Comparison of ENCODE assay signal across 13 cellular contexts in the genomic region with DNA sequence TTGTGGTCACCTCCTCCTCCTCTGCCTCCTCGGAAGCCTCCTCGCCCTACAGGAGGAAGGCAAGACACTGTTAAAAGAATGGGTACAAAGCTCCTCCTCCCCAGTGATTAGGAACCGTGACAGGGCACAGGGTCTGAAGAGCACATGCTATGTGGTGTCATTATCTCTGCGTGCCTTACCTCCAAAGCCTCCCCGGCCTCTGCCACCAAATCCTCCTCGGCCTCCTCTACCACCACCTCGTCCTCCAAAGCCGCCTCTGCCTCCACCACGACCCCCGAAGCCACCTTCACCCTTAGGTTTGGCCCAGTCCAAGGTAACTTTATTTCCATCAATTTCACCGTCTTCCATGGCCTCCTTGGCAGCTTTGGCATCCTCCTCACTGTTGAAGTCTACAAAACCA. TPM values are rescaled to one million over a fixed set of nuclear protein-coding genes. Genes with fewer than 3 reads are reported as not detected.
DNase-seq lines count a peak whose midpoint lies in the region; ATAC-seq, FAIRE-seq and TF ChIP-seq lines count a peak whose summit lies in the region.
"Had no signal": no experiment of that assay in that cellular context is flagged by ENCODE, and none has a peak within 500 bp of the region (broad histone marks: within the 10 kb centered on the region; RNA-seq: fewer than 3 reads in every experiment).

No MANE protein-coding gene starts in this region.

- no peak overlapping the region for H3K4me3 Mint-ChIP-seq in activated CD4-positive, alpha-beta T cell treated with anti-CD3 and anti-CD28 coated beads, Interleukin-2, amount 10 ng/mL, durations not matched to agents 7 days and 5 days
- no peak overlapping the region for H3K4me3 Mint-ChIP-seq in nephron progenitor cell

- POLR2A ChIA-PET in activated CD4-positive, alpha-beta T cell treated with anti-CD3 and anti-CD28 coated beads, Interleukin-2, amount 10 ng/mL, durations not matched to agents 7 days and 5 days (lab: Charles Lee): no interaction called here
- POLR2A ChIA-PET in GM12878 (lab: Charles Lee): interaction anchor here (4.1 kb wide), 1 partner anchor 8 kb away, joined by 20 read pairs; a partner anchor contains a TSS

- RAD21 ChIA-PET in GM12878 (lab: Charles Lee; ENCODE audit: unreplicated experiment): interaction anchor here (1.3 to 6.0 kb wide), 2 partner anchors 55 to 227 kb away, joined by 3 to 59 read pairs; no protein-coding TSS in a partner anchor

- no TSS peak for BruUV-seq in GM12878 (replicated peaks; lab: Mats Ljungman, UMichigan)

- in situ Hi-C loops in GM12878 (cut with MboI): no loop called here

- no peaks in the 10 kb centered on the region; the same call in 1 of the 2 replicates for H4K20me1 ChIP-seq in GM12878 (ENCODE audit: control insufficient read depth, insufficient read depth)

- peaks cover 40 to 70% of the 10 kb centered on the region in 2 experiments for H3K36me3 ChIP-seq in GM12878 (ENCODE audit: control insufficient read depth in 2 of 2, insufficient read depth in 2 of 2, low read length in 1 of 2)

- H3K4me3 ChIP-seq in HL-60 (replicated peaks; ENCODE audit: insufficient read depth, low read length): no peak overlapping the region
- no peak overlapping the region for H3K4me3 ChIP-seq in GM12878
- H3K4me3 ChIP-seq: gastrocnemius medialis had no signal

- no peak for TF ChIP-seq CTCF in HL-60 (IDR thresholded peaks at IDR 0.05; ENCODE audit: insufficient read depth, low read length)
- no peak for TF ChIP-seq CTCF in GM12878 (IDR thresholded peaks at IDR 0.05 in 2 of 3, conservative IDR thresholded peaks at IDR 0.05 in 1 of 3; ENCODE audit: control insufficient read depth in 2 of 3, extremely low read depth in 1 of 3, insufficient read depth in 1 of 3, low read depth in 3 of 3, low read length in 3 of 3)
- no peak for TF ChIP-seq CTCF in nephron progenitor cell (IDR thresholded peaks at IDR 0.05)

- H3K27me3 Mint-ChIP-seq in activated CD4-positive, alpha-beta T cell treated with anti-CD3 and anti-CD28 coated beads, Interleukin-2, amount 10 ng/mL, durations not matched to agents 7 days and 5 days: no peaks in the 10 kb centered on the region
- H3K27me3 Mint-ChIP-seq in nephron progenitor cell (ENCODE audit: low read depth, poor library complexity): peaks cover 7% of the 10 kb centered on the region

- TF ChIP-seq EP300 in GM12878 (IDR thresholded peaks at IDR 0.05; ENCODE audit: borderline replicate concordance in 1 of 2, control insufficient read depth in 1 of 2, low read depth in 2 of 2, low read length in 2 of 2): no peak

- H3K9me3 ChIP-seq in GM12878 (replicated peaks; ENCODE audit: control insufficient read depth, insufficient read depth, low read length): no peaks in the 10 kb centered on the region
- H3K9me3 ChIP-seq: gastrocnemius medialis had no signal

- H3K79me2 ChIP-seq in GM12878 (ENCODE audit: control insufficient read depth, insufficient read depth, low read length): peaks cover 16% of the 10 kb centered on the region

- H2AFZ ChIP-seq in GM12878 (ENCODE audit: control insufficient read depth, low read depth, low read length): no peak overlapping the region

- no peak for TF ChIP-seq RAD21 in GM12878 (IDR thresholded peaks at IDR 0.05; ENCODE audit: insufficient read depth, low read depth, low read length)

- no peak for DNase-seq in activated CD4-positive, alpha-beta T cell treated with anti-CD3 and anti-CD28 coated beads, Interleukin-2, amount 10 ng/mL, durations not matched to agents 7 days and 5 days
- DNase-seq in activated CD4-positive, alpha-beta T cell treated with anti-CD3 and anti-CD28 coated beads for 4 hours: no peak
- peak; percentile 38 to 51 for DNase-seq in HL-60 (ENCODE audit: low read depth in 1 of 2, low spot score in 1 of 2)
- DNase-seq in GM12878 (ENCODE audit: low read depth, low spot score): no peak
- no peak for DNase-seq in nephron progenitor cell
- no peak for DNase-seq in GOT3 (lab: John Stamatoyannopoulos, UW)
- no peak for DNase-seq in NCI-H2107 (lab: John Stamatoyannopoulos, UW)
- DNase-seq: gastrocnemius medialis, NCI-H2171, SIG-M5, small intestine, substantia nigra had no signal

- H3K27me3 ChIP-seq in HL-60 (ENCODE audit: insufficient read depth, poor library complexity, severe bottlenecking) (no peaks in the 10 kb centered on the region), GM12878 (replicated peaks in 1 of 2; ENCODE audit: control insufficient read depth in 2 of 2, insufficient read depth in 2 of 2, low read length in 1 of 2) (no peaks in the 10 kb centered on the region)
- H3K27me3 ChIP-seq: gastrocnemius medialis had no signal

- ATAC-seq in GM12878: no peak
- ATAC-seq in HG02642 (IDR thresholded peaks at IDR 0.05; ENCODE audit: poor library complexity, unreplicated experiment): no peak
- ATAC-seq: gastrocnemius medialis had no signal

- no peak for FAIRE-seq in GM12878 (lab: Jason Lieb, UNC)
- FAIRE-seq: small intestine had no signal

- no peaks in the 10 kb centered on the region for H3K9me3 Mint-ChIP-seq in activated CD4-positive, alpha-beta T cell treated with anti-CD3 and anti-CD28 coated beads, Interleukin-2, amount 10 ng/mL, durations not matched to agents 7 days and 5 days
- no peaks in the 10 kb centered on the region for H3K9me3 Mint-ChIP-seq in nephron progenitor cell

- peaks cover 64% of the 10 kb centered on the region for H3K36me3 Mint-ChIP-seq in activated CD4-positive, alpha-beta T cell treated with anti-CD3 and anti-CD28 coated beads, Interleukin-2, amount 10 ng/mL, durations not matched to agents 7 days and 5 days (ENCODE audit: low read depth)
- peaks cover 63% of the 10 kb centered on the region for H3K36me3 Mint-ChIP-seq in nephron progenitor cell (ENCODE audit: low read depth)

- no peak overlapping the region for H3K4me2 ChIP-seq in GM12878 (ENCODE audit: control insufficient read depth, insufficient read depth)

- SMC1A ChIA-PET in GM12878 (lab: Charles Lee; ENCODE audit: uncharacterized antibody, unreplicated experiment): interaction anchor here (0.7 to 0.9 kb wide), 3 partner anchors 9 to 28 kb away, joined by 3 to 4 read pairs (median 3); a partner anchor contains a TSS

- TF ChIP-seq POLR2A in GM12878 (IDR thresholded peaks at IDR 0.05; ENCODE audit: low read depth, low read length): peak; percentile 60; the same call in 1 of the 2 replicates

- no peak overlapping the region for H3K9ac ChIP-seq in GM12878 (ENCODE audit: control insufficient read depth, insufficient read depth, low read length)

- peaks cover 41% of the 10 kb centered on the region for H3K4me1 Mint-ChIP-seq in activated CD4-positive, alpha-beta T cell treated with anti-CD3 and anti-CD28 coated beads, Interleukin-2, amount 10 ng/mL, durations not matched to agents 7 days and 5 days
- H3K4me1 Mint-ChIP-seq in nephron progenitor cell: peaks cover 10% of the 10 kb centered on the region

- intact Hi-C loops in GM12878 (cut with micrococcal nuclease; ENCODE audit: unreplicated experiment): no loop called here

- whole genome bisulfite sequencing in GM12878 (ENCODE audit: insufficient coverage, insufficient replicate concordance, low lambda C conversion rate, missing lambda C conversion rate): 88% methylated on average over 11 of the region's 11 CpGs

- no peak overlapping the region for H3K27ac ChIP-seq in HL-60 (replicated peaks)
- H3K27ac ChIP-seq in GM12878 (ENCODE audit: control insufficient read depth, insufficient read depth): no peak overlapping the region
- H3K27ac ChIP-seq: gastrocnemius medialis had no signal

- CTCF ChIA-PET in activated CD4-positive, alpha-beta T cell treated with anti-CD3 and anti-CD28 coated beads, Interleukin-2, amount 10 ng/mL, durations not matched to agents 7 days and 5 days (lab: Charles Lee): interaction anchor here (0.7 to 1.2 kb wide), 3 partner anchors 9 to 28 kb away, joined by 3 to 4 read pairs (median 3); a partner anchor contains a TSS
- CTCF ChIA-PET in GM12878 (lab: Yijun Ruan, JAX): interaction anchor here (0.6 to 6.5 kb wide), 5 partner anchors 7 to 352 kb away, joined by 3 to 63 read pairs (median 9); a partner anchor contains a TSS

- peak overlapping the region; percentile 57 for H3K27ac Mint-ChIP-seq in activated CD4-positive, alpha-beta T cell treated with anti-CD3 and anti-CD28 coated beads, Interleukin-2, amount 10 ng/mL, durations not matched to agents 7 days and 5 days
- H3K27ac Mint-ChIP-seq in nephron progenitor cell: peak overlapping the region; percentile 85

- no peaks in the 10 kb centered on the region for H3K4me1 ChIP-seq in GM12878 (ENCODE audit: control insufficient read depth, insufficient read depth, low read length)
- H3K4me1 ChIP-seq: gastrocnemius medialis had no signal

RNA-seq across cellular contexts. Expression of a gene that starts 9.1 kb away (rescaled TPM):
- total RNA-seq in activated CD4-positive, alpha-beta T cell treated with anti-CD3 and anti-CD28 coated beads, Interleukin-2, amount 10 ng/mL, durations not matched to agents 7 days and 5 days: 100 to 1,000 TPM; 542 to 599 TPM
- total RNA-seq in GM12878 (2013; cell fraction: nucleolus; rRNA removed): 271 and 296 TPM in 2 replicates
- total RNA-seq in GM12878 (2014; rRNA removed) (301 and 317 TPM in 2 replicates), GM12878 (2014; rRNA removed; fragmentation: Illumina TruSeq; extraction: Trizol) (459 and 461 TPM in 2 replicates), GM12878 (2021) (900 and 966 TPM in 2 replicates)
- 233 TPM for polyA plus RNA-seq in GM12878 (2011; ENCODE audit: low read depth)
- polyA plus RNA-seq in GM12878 (2011; rRNA removed) (176 and 189 TPM in 2 replicates), GM12878 (2014; fragmentation: Illumina TruSeq; extraction: Trizol) (1,046 and 1,376 TPM in 2 replicates), GM12878 (2014; fragmentation: Nextera tagmentation; extraction: Ambion mirVana) (100 to 1,000 TPM; 123 to 251 TPM), GM12878 (2014; rRNA removed) (593 and 599 TPM in 2 replicates), GM12878 (2016; fragmentation: Nextera tagmentation; extraction: Ambion mirVana) (1,000 to 10,000 TPM; 1,206 to 1,207 TPM)
- 105 TPM in 2 replicates for polyA plus RNA-seq in GM12878 (2011; cell fraction: cytosol; rRNA removed)
- 133 and 277 TPM in 2 replicates for polyA plus RNA-seq in GM12878 (2011; cell fraction: nucleus; rRNA removed)
- polyA plus RNA-seq in GM12878 (2012): 330 and 352 TPM in 2 replicates
- 57.9 and 116 TPM in 2 replicates for polyA minus RNA-seq in GM12878 (2011; rRNA and poly(A)+ RNA removed)
- 59.3 and 81.9 TPM in 2 replicates for polyA minus RNA-seq in GM12878 (2011; cell fraction: cytosol; rRNA and poly(A)+ RNA removed)
- 50.3 and 85.2 TPM in 2 replicates for polyA minus RNA-seq in GM12878 (2011; cell fraction: nucleus; rRNA and poly(A)+ RNA removed)

RNA-seq across cellular contexts. Expression of a gene that starts 59.7 kb away (rescaled TPM):
- total RNA-seq in activated CD4-positive, alpha-beta T cell treated with anti-CD3 and anti-CD28 coated beads, Interleukin-2, amount 10 ng/mL, durations not matched to agents 7 days and 5 days: not detected
- total RNA-seq in GM12878 (2013; cell fraction: nucleolus; rRNA removed): 6.4 and 7.8 TPM in 2 replicates
- 7.2 and 7.9 TPM in 2 replicates for total RNA-seq in GM12878 (2014; rRNA removed)
- 2.6 and 3.0 TPM in 2 replicates for total RNA-seq in GM12878 (2014; rRNA removed; fragmentation: Illumina TruSeq; extraction: Trizol)
- total RNA-seq in GM12878 (2021): 10.1 and 12.6 TPM in 2 replicates
- polyA plus RNA-seq in GM12878 (2011; ENCODE audit: low read depth): 2.0 TPM
- 0.52 and 0.91 TPM in 2 replicates for polyA plus RNA-seq in GM12878 (2011; rRNA removed)
- 2.1 and 2.3 TPM in 2 replicates for polyA plus RNA-seq in GM12878 (2011; cell fraction: cytosol; rRNA removed)
- polyA plus RNA-seq in GM12878 (2011; cell fraction: nucleus; rRNA removed): 5.9 and 7.4 TPM in 2 replicates
- 4.4 and 4.5 TPM in 2 replicates for polyA plus RNA-seq in GM12878 (2012)
- polyA plus RNA-seq in GM12878 (2014; fragmentation: Illumina TruSeq; extraction: Trizol): 1.2 and 3.8 TPM in 2 replicates
- 1 to 10 TPM; 1.1 to 1.3 TPM for polyA plus RNA-seq in GM12878 (2014; fragmentation: Nextera tagmentation; extraction: Ambion mirVana)
- polyA plus RNA-seq in GM12878 (2014; rRNA removed): 3.5 and 4.2 TPM in 2 replicates
- polyA plus RNA-seq in GM12878 (2016; fragmentation: Nextera tagmentation; extraction: Ambion mirVana): 1 to 10 TPM; 4.5 to 5.2 TPM
- polyA minus RNA-seq in GM12878 (2011; rRNA and poly(A)+ RNA removed): 1.5 and 3.7 TPM in 2 replicates
- 2.0 and 3.5 TPM in 2 replicates for polyA minus RNA-seq in GM12878 (2011; cell fraction: cytosol; rRNA and poly(A)+ RNA removed)
- polyA minus RNA-seq in GM12878 (2011; cell fraction: nucleus; rRNA and poly(A)+ RNA removed): 2.8 and 3.8 TPM in 2 replicates

Comparison
In these comparisons a context has a peak if more than half of its experiments do, and no peak if none do; other contexts are left out.
1. DNase-seq: peak in HL-60 (2 of 2); none in activated CD4-positive, alpha-beta T cell treated with anti-CD3 and anti-CD28 coated beads, Interleukin-2, amount 10 ng/mL, durations not matched to agents 7 days and 5 days (single experiment), activated CD4-positive, alpha-beta T cell treated with anti-CD3 and anti-CD28 coated beads for 4 hours (0 of 2), GM12878 (single experiment), nephron progenitor cell (single experiment), GOT3 (single experiment) and NCI-H2107 (single experiment).